1 cellular context compared by ENCODE assay signal in the genomic region with DNA sequence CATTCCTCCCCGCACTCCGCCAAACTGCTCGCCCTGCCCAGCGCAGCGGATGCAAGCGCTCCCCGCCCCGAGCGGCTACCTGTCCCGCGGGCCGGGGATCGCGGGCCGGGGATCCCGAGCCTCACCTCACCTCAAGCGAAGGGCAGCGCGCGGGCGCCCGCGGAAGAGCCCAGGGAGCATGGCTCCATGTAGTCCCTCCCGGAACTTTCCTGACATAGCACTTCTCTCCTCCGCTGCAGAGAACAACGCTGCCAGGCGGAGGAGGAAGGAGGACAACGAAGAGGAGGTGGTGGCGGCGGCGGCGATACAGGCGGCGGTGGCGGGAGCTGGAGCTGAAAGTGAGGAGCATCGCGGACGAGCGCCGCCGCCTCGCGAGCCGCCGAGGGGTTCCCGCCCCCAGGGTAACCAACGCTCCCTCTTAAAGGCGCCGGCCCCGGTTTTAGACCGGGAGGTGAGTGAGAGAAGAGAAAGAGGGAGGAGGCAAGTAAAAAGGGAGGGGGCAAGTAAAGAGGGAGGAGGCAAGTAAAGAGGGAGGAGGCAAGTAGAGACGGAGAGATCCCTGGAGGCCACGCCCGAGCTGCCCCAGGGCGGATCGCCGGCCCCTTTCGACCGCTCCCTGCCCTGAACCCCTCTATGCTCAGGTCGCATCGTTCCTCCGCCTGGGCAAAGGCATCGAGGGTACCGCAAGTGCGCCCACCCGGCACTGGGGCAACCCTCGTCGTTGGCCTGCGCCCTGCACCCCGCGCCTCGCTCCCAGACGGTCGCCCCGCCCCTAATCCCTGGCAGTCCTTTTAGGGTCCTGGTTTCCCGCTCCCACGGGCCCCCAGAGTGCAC.
TF ChIP-seq lines count a peak whose summit lies in the region.

A gene with protein sequence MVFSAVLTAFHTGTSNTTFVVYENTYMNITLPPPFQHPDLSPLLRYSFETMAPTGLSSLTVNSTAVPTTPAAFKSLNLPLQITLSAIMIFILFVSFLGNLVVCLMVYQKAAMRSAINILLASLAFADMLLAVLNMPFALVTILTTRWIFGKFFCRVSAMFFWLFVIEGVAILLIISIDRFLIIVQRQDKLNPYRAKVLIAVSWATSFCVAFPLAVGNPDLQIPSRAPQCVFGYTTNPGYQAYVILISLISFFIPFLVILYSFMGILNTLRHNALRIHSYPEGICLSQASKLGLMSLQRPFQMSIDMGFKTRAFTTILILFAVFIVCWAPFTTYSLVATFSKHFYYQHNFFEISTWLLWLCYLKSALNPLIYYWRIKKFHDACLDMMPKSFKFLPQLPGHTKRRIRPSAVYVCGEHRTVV (minus strand): TSS at position 340 of the 834 bp plus-strand sequence. CDS start 37,746 bp downstream, outside the sequence.

TF ChIP-seq in SK-N-SH, 30 proteins besides CTCF, POLR2A, EP300 and RAD21 (continued from another document):
- TF ChIP-seq, protein P1, sequence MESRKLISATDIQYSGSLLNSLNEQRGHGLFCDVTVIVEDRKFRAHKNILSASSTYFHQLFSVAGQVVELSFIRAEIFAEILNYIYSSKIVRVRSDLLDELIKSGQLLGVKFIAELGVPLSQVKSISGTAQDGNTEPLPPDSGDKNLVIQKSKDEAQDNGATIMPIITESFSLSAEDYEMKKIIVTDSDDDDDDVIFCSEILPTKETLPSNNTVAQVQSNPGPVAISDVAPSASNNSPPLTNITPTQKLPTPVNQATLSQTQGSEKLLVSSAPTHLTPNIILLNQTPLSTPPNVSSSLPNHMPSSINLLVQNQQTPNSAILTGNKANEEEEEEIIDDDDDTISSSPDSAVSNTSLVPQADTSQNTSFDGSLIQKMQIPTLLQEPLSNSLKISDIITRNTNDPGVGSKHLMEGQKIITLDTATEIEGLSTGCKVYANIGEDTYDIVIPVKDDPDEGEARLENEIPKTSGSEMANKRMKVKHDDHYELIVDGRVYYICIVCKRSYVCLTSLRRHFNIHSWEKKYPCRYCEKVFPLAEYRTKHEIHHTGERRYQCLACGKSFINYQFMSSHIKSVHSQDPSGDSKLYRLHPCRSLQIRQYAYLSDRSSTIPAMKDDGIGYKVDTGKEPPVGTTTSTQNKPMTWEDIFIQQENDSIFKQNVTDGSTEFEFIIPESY (IDR thresholded peaks at IDR 0.05; ENCODE audit: borderline replicate concordance, low read depth) = 0 out of 2 replicates have a peak, but pooled peaks have one; percentile 12
- TF ChIP-seq TCF12 (IDR thresholded peaks at IDR 0.05) = no peak
- 0 out of 2 replicates have a peak, but pooled peaks have one; percentile 21 for TF ChIP-seq RCOR1 (IDR thresholded peaks at IDR 0.05; ENCODE audit: low read length)
- TF ChIP-seq, protein P2, sequence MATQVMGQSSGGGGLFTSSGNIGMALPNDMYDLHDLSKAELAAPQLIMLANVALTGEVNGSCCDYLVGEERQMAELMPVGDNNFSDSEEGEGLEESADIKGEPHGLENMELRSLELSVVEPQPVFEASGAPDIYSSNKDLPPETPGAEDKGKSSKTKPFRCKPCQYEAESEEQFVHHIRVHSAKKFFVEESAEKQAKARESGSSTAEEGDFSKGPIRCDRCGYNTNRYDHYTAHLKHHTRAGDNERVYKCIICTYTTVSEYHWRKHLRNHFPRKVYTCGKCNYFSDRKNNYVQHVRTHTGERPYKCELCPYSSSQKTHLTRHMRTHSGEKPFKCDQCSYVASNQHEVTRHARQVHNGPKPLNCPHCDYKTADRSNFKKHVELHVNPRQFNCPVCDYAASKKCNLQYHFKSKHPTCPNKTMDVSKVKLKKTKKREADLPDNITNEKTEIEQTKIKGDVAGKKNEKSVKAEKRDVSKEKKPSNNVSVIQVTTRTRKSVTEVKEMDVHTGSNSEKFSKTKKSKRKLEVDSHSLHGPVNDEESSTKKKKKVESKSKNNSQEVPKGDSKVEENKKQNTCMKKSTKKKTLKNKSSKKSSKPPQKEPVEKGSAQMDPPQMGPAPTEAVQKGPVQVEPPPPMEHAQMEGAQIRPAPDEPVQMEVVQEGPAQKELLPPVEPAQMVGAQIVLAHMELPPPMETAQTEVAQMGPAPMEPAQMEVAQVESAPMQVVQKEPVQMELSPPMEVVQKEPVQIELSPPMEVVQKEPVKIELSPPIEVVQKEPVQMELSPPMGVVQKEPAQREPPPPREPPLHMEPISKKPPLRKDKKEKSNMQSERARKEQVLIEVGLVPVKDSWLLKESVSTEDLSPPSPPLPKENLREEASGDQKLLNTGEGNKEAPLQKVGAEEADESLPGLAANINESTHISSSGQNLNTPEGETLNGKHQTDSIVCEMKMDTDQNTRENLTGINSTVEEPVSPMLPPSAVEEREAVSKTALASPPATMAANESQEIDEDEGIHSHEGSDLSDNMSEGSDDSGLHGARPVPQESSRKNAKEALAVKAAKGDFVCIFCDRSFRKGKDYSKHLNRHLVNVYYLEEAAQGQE (IDR thresholded peaks at IDR 0.05; ENCODE audit: low read depth, low read length) = no peak
- no peak for TF ChIP-seq FOSL2 (IDR thresholded peaks at IDR 0.05; ENCODE audit: borderline replicate concordance, low read depth)
- TF ChIP-seq, protein P3, sequence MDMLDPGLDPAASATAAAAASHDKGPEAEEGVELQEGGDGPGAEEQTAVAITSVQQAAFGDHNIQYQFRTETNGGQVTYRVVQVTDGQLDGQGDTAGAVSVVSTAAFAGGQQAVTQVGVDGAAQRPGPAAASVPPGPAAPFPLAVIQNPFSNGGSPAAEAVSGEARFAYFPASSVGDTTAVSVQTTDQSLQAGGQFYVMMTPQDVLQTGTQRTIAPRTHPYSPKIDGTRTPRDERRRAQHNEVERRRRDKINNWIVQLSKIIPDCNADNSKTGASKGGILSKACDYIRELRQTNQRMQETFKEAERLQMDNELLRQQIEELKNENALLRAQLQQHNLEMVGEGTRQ (IDR thresholded peaks at IDR 0.05; ENCODE audit: borderline replicate concordance, low read depth, low read length) = no peak
